In the genomic region with DNA sequence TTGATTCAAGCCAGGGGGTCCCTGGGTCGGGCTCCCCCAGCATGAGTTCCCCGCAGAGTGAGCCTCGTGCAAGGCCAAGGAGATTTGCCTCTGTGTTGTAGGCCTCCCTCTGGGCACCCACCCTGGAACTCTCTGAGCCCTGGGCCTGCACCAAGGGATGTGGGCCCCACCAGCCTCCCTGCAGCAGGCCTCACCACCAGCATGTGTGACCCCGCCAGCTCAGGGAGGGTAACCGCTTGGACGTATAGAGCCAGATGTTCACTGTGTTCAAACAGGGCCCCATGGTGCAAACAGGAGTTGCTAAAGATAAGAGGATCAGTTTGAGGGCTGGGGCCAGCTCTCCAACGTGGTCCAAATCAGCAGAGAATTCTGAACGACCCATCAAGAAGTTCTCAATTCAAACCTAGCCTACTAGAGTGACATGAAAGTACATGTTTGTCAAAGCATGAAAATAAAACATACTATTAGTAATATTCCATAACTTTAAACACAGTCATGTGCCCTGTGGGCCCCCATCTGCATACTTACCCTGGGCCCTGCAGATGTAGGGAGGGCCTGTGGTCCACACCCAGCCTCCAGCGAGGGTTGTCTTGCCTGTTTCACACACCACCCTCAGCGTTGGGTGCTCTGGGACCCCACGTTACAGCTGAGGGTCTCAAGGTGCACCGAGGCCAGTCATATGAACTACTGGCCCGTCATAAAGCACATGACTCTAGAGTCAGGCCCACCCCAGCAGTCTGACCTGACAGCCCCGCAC, we compare ENCODE assay signal across 26 cellular contexts. TPM values are rescaled to one million over a fixed set of nuclear protein-coding genes. Genes with fewer than 3 reads are reported as not detected.
A peak's percentile ranks its signal among the peaks of the same experiment; 100 is the strongest.
DNase-seq lines count a peak whose midpoint lies in the region; ATAC-seq and TF ChIP-seq lines count a peak whose summit lies in the region.
"Had no signal": no experiment of that assay in that cellular context is flagged by ENCODE, and none has a peak within 500 bp of the region (broad histone marks: within the 10 kb centered on the region; RNA-seq: fewer than 3 reads in every experiment).

No MANE protein-coding gene starts in this region.

- no peaks in the 10 kb centered on the region for H3K4me1 ChIP-seq in foreskin keratinocyte

- DNase-seq in cardiac septum (ENCODE audit: low spot score): peak; percentile 71
- no peak for DNase-seq in Right ventricle myocardium inferior (ENCODE audit: missing footprints)
- DNase-seq in OCI-M1 (lab: John Stamatoyannopoulos, UW): peak; percentile 68
- DNase-seq in foreskin keratinocyte: no peak
- DNase-seq in NCI-H2029 treated with DMSO at 0.1 percent for 48 hours (lab: John Stamatoyannopoulos, UW): no peak
- no peak for DNase-seq in globus pallidus (ENCODE audit: low spot score)
- no peak for DNase-seq in activated CD8-positive, alpha-beta memory T cell treated with anti-CD3 and anti-CD28 coated beads, Interleukin-2, amount 50 U/mL, for 4 hours
- DNase-seq: Calu3; CD8-positive, alpha-beta memory T cell; EL; GF-D8; HFFc6; KG1; NCI-H1092 treated with DMSO at 0.1 percent for 48 hours; NCI-H1436 treated with DMSO at 0.1 percent for 48 hours; NCI-H1930; NCI-H2227 treated with DMSO at 0.1 percent for 48 hours; NCI-H510A; NCI-H748 treated with DMSO at 0.1 percent for 48 hours; SHP77 treated with DMSO at 0.1 percent for 48 hours; SW 1271 had no signal

- no peak overlapping the region for H3K27ac ChIP-seq in foreskin keratinocyte
- H3K27ac ChIP-seq: C4-2B, SK-N-MC had no signal

- no peaks in the 10 kb centered on the region for H3K27me3 ChIP-seq in foreskin keratinocyte

- ATAC-seq in Right ventricle myocardium inferior (no peak), foreskin keratinocyte (peak; percentile 27)

- intact Hi-C loops in cardiac septum (cut with DNase I): loop anchor here (10.0 kb wide), 1 partner anchor 642 kb away; a partner anchor contains a TSS
- intact Hi-C loops in Right ventricle myocardium inferior (cut with DNase I): no loop called here

- TF ChIP-seq CTCF in foreskin keratinocyte (conservative IDR thresholded peaks at IDR 0.05): no peak

RNA-seq across cellular contexts. Expression of a gene that starts 5.5 kb away (rescaled TPM):
- 155 TPM for total RNA-seq in cardiac septum
- total RNA-seq in Right ventricle myocardium inferior: 132 TPM
- 772 and 774 TPM in 2 replicates for total RNA-seq in foreskin keratinocyte
- 680 and 693 TPM in 2 replicates for polyA plus RNA-seq in foreskin keratinocyte
- total RNA-seq: OCI-LY7 had no signal

RNA-seq across cellular contexts. Expression of a gene that starts 48.4 kb away (rescaled TPM):
- total RNA-seq in cardiac septum: 0.40 TPM
- 1.7 TPM for total RNA-seq in Right ventricle myocardium inferior
- 12.3 and 12.5 TPM in 2 replicates for total RNA-seq in foreskin keratinocyte
- polyA plus RNA-seq in foreskin keratinocyte: 18.5 and 21.2 TPM in 2 replicates
- total RNA-seq: Calu3; CD8-positive, alpha-beta memory T cell; H4; HFFc6; OCI-LY7; RPMI7951 had no signal
- polyA plus RNA-seq: CD8-positive, alpha-beta memory T cell had no signal

Comparison
In these comparisons a context has a peak if more than half of its experiments do, and no peak if none do; other contexts are left out.
1. DNase-seq: peak in cardiac septum (single experiment) and OCI-M1 (single experiment); none in Right ventricle myocardium inferior (single experiment), foreskin keratinocyte (0 of 2), NCI-H2029 treated with DMSO at 0.1 percent for 48 hours (single experiment), globus pallidus (single experiment) and activated CD8-positive, alpha-beta memory T cell treated with anti-CD3 and anti-CD28 coated beads, Interleukin-2, amount 50 U/mL, for 4 hours (single experiment).